In genomic region chr2:18701981-18702380, GRCh38 we compare ENCODE assay signal across 15 cellular contexts.
DNase-seq lines count a peak whose midpoint lies in the region; TF ChIP-seq lines count a peak whose summit lies in the region.
"Had no signal": no experiment of that assay in that cellular context is flagged by ENCODE, and none has a peak within 500 bp of the region (broad histone marks: within the 10 kb centered on the region; RNA-seq: fewer than 3 reads in every experiment).

No MANE protein-coding gene starts in this region.

- no peaks in the 10 kb centered on the region for H3K27me3 ChIP-seq in effector memory CD4-positive, alpha-beta T cell (replicated peaks; ENCODE audit: control insufficient read depth, insufficient read depth, low read length, poor library complexity, severe bottlenecking)
- no peaks in the 10 kb centered on the region for H3K27me3 ChIP-seq in smooth muscle cell (ENCODE audit: low read depth)
- H3K27me3 ChIP-seq: gastrocnemius medialis, MG63 had no signal

- no peak overlapping the region for H3K4me3 ChIP-seq in AG10803 (ENCODE audit: low read length)
- H3K4me3 ChIP-seq in epithelial cell of esophagus (ENCODE audit: low read length), result no peak overlapping the region
- H3K4me3 ChIP-seq in effector memory CD4-positive, alpha-beta T cell (ENCODE audit: insufficient read depth, low read depth, low read length, poor library complexity, severe bottlenecking), result no peak overlapping the region
- H3K4me3 ChIP-seq in smooth muscle cell, result no peak overlapping the region
- H3K4me3 ChIP-seq: gastrocnemius medialis, MG63 had no signal

- no peak overlapping the region for H3K9ac ChIP-seq in smooth muscle cell (ENCODE audit: low read depth)

- DNase-seq in AG10803 (ENCODE audit: low read depth) (peak; percentile 26), NCI-H226 (peak; percentile 12), epithelial cell of esophagus (ENCODE audit: low read depth) (peak; percentile 74), lung microvascular endothelial cell (ENCODE audit: low read depth in 2 of 2) (peak; percentile 37 to 45), smooth muscle cell (lab: John Stamatoyannopoulos, UW; ENCODE audit: unreplicated experiment) (no peak), NCI-H187 treated with DMSO at 0.1 percent for 48 hours (lab: John Stamatoyannopoulos, UW) (no peak), AML-193 (lab: John Stamatoyannopoulos, UW) (no peak)
- DNase-seq in effector memory CD4-positive, alpha-beta T cell, result no peak
- DNase-seq: activated CD4-positive, alpha-beta T cell treated with anti-CD3 and anti-CD28 coated beads for 48 hours; activated naive CD4-positive, alpha-beta T cell; gastrocnemius medialis; MG63; NCI-H2029; NCI-H510A treated with DMSO at 0.1 percent for 48 hours; stimulated activated CD4-positive, alpha-beta T cell treated with anti-CD3 and anti-CD28 coated beads, Interleukin-2, amount 100 ng/mL, for 48 hours had no signal

- H3K79me2 ChIP-seq in smooth muscle cell (ENCODE audit: low read depth), result no peaks in the 10 kb centered on the region

- H4K20me1 ChIP-seq in smooth muscle cell (ENCODE audit: low read depth), result no peaks in the 10 kb centered on the region

- no peaks in the 10 kb centered on the region for H3K36me3 ChIP-seq in effector memory CD4-positive, alpha-beta T cell (ENCODE audit: control insufficient read depth, insufficient read depth, low read length)
- H3K36me3 ChIP-seq in smooth muscle cell (ENCODE audit: low read depth), result no peaks in the 10 kb centered on the region
- H3K36me3 ChIP-seq: gastrocnemius medialis, MG63 had no signal

- TF ChIP-seq CTCF in AG10803 (conservative IDR thresholded peaks at IDR 0.05; ENCODE audit: low read length), result no peak
- no peak for TF ChIP-seq CTCF in epithelial cell of esophagus (IDR thresholded peaks at IDR 0.05; ENCODE audit: insufficient read depth, low read depth, low read length, missing control alignments)
- TF ChIP-seq CTCF in smooth muscle cell (IDR thresholded peaks at IDR 0.05; ENCODE audit: borderline replicate concordance, insufficient read depth, poor library complexity, severe bottlenecking), result no peak

- no peaks in the 10 kb centered on the region for H3F3A ChIP-seq in smooth muscle cell (ENCODE audit: low read depth)

- H3K4me1 ChIP-seq in effector memory CD4-positive, alpha-beta T cell (ENCODE audit: control insufficient read depth, insufficient read depth, low read length, poor library complexity, severe bottlenecking), result no peaks in the 10 kb centered on the region
- H3K4me1 ChIP-seq in smooth muscle cell (ENCODE audit: low read depth), result no peaks in the 10 kb centered on the region
- H3K4me1 ChIP-seq: gastrocnemius medialis had no signal

- H3K27ac ChIP-seq in effector memory CD4-positive, alpha-beta T cell (ENCODE audit: insufficient read depth, low read length, poor library complexity, severe bottlenecking), result no peak overlapping the region
- H3K27ac ChIP-seq in smooth muscle cell (ENCODE audit: low read depth), result no peak overlapping the region
- H3K27ac ChIP-seq: gastrocnemius medialis had no signal

- no peak overlapping the region for H2AFZ ChIP-seq in smooth muscle cell (ENCODE audit: low read depth)

- H3K4me2 ChIP-seq in smooth muscle cell, result no peak overlapping the region

- no peaks in the 10 kb centered on the region for H3K9me3 ChIP-seq in effector memory CD4-positive, alpha-beta T cell (ENCODE audit: control insufficient read depth, low read length)
- no peaks in the 10 kb centered on the region for H3K9me3 ChIP-seq in smooth muscle cell (replicated peaks; ENCODE audit: low read depth)
- H3K9me3 ChIP-seq: gastrocnemius medialis, MG63 had no signal

Comparison
In these comparisons a context has a peak if more than half of its experiments do, and no peak if none do; other contexts are left out.
1. DNase-seq: peak in AG10803 (single experiment), NCI-H226 (single experiment), epithelial cell of esophagus (single experiment) and lung microvascular endothelial cell (2 of 2); none in effector memory CD4-positive, alpha-beta T cell (0 of 3), smooth muscle cell (single experiment), NCI-H187 treated with DMSO at 0.1 percent for 48 hours (single experiment) and AML-193 (0 of 2).